ENCODE assay signal across 9 cellular contexts in genomic region chr19:10797541-10798256, GRCh38. TPM values are rescaled to one million over a fixed set of nuclear protein-coding genes. Genes with fewer than 3 reads are reported as not detected.
A peak's percentile ranks its signal among the peaks of the same experiment; 100 is the strongest.
DNase-seq lines count a peak whose midpoint lies in the region; ATAC-seq and TF ChIP-seq lines count a peak whose summit lies in the region.
"Had no signal": no experiment of that assay in that cellular context is flagged by ENCODE, and none has a peak within 500 bp of the region (broad histone marks: within the 10 kb centered on the region; RNA-seq: fewer than 3 reads in every experiment).

No MANE protein-coding gene starts in this region.

- no peak overlapping the region for H3K4me3 ChIP-seq in dorsolateral prefrontal cortex
- H3K4me3 ChIP-seq: SK-N-MC had no signal

- H3K4me1 Mint-ChIP-seq in activated CD8-positive, alpha-beta T cell treated with anti-CD3 and anti-CD28 coated beads for 36 hours (ENCODE audit: low read depth), result peaks cover 32% of the 10 kb centered on the region

- H3K27ac Mint-ChIP-seq in activated CD8-positive, alpha-beta T cell treated with anti-CD3 and anti-CD28 coated beads for 36 hours, result peak overlapping the region; percentile 96

- POLR2A ChIA-PET in activated CD8-positive, alpha-beta T cell treated with anti-CD3 and anti-CD28 coated beads for 36 hours (lab: Charles Lee), result interaction anchor here (0.6 to 3.3 kb wide), 8 partner anchors 13 to 169 kb away, joined by 3 to 12 read pairs (median 3); partner anchors contain the start of gene TMED1

- no peaks in the 10 kb centered on the region for H3K27me3 ChIP-seq in dorsolateral prefrontal cortex

- H3K27me3 Mint-ChIP-seq in activated CD8-positive, alpha-beta T cell treated with anti-CD3 and anti-CD28 coated beads for 36 hours, result no peaks in the 10 kb centered on the region

- no peaks in the 10 kb centered on the region for H3K9me3 Mint-ChIP-seq in activated CD8-positive, alpha-beta T cell treated with anti-CD3 and anti-CD28 coated beads for 36 hours

- H3K36me3 Mint-ChIP-seq in activated CD8-positive, alpha-beta T cell treated with anti-CD3 and anti-CD28 coated beads for 36 hours (ENCODE audit: low read depth), result peaks cover 26% of the 10 kb centered on the region

- ATAC-seq in GM18873 (IDR thresholded peaks at IDR 0.05; ENCODE audit: low FRiP score, unreplicated experiment), result peak; percentile 66
- ATAC-seq in activated CD8-positive, alpha-beta T cell treated with anti-CD3 and anti-CD28 coated beads for 36 hours, result peak; percentile 90
- ATAC-seq in GM19395 (IDR thresholded peaks at IDR 0.05; ENCODE audit: unreplicated experiment), result no peak

- TF ChIP-seq CTCF in activated CD8-positive, alpha-beta T cell treated with anti-CD3 and anti-CD28 coated beads for 36 hours (IDR thresholded peaks at IDR 0.05), result no peak
- no peak for TF ChIP-seq CTCF in dorsolateral prefrontal cortex (IDR thresholded peaks at IDR 0.05 in 54 of 56, conservative IDR thresholded peaks at IDR 0.05 in 2 of 56; ENCODE audit: low read depth in 1 of 56, partially characterized antibody in 56 of 56)

- H3K4me3 Mint-ChIP-seq in activated CD8-positive, alpha-beta T cell treated with anti-CD3 and anti-CD28 coated beads for 36 hours, result peak overlapping the region; percentile 64

- CTCF ChIA-PET in activated CD8-positive, alpha-beta T cell treated with anti-CD3 and anti-CD28 coated beads for 36 hours (lab: Charles Lee), result interaction anchor here (1.0 kb wide), 1 partner anchor 66 kb away, joined by 3 read pairs; no protein-coding TSS in a partner anchor

- peak; percentile 99 for DNase-seq in activated CD8-positive, alpha-beta T cell treated with anti-CD3 and anti-CD28 coated beads for 36 hours
- peak in 9 of 10 donors; percentile 38 to 75 (median 54) for DNase-seq in dorsolateral prefrontal cortex
- peak; percentile 71 to 91 for DNase-seq in stimulated activated CD4-positive, alpha-beta T cell treated with anti-CD3 and anti-CD28 coated beads, Interleukin-4, amount 100 ng/mL, for 4 hours
- DNase-seq in NCI-H69 (lab: John Stamatoyannopoulos, UW), result no peak
- DNase-seq in DMS153 treated with DMSO at 0.1 percent for 48 hours (lab: John Stamatoyannopoulos, UW; ENCODE audit: unreplicated experiment), result no peak
- DNase-seq in NCI-H1105 treated with DMSO at 0.1 percent for 48 hours (lab: John Stamatoyannopoulos, UW), result no peak

- peak overlapping the region in 51 of 59 donors; percentile 5 to 81 (median 60) for H3K27ac ChIP-seq in dorsolateral prefrontal cortex
- H3K27ac ChIP-seq: SK-N-MC had no signal

- intact Hi-C loops in activated CD8-positive, alpha-beta T cell treated with anti-CD3 and anti-CD28 coated beads for 36 hours (cut with micrococcal nuclease), result no loop called here
- intact Hi-C loops in dorsolateral prefrontal cortex (cut with DNase I), result no loop called here

RNA-seq across cellular contexts. Expression of gene TMED1, which starts 38.3 kb away (rescaled TPM):
- 10 to 100 TPM; 12.9 to 15.0 TPM for total RNA-seq in activated CD8-positive, alpha-beta T cell treated with anti-CD3 and anti-CD28 coated beads for 36 hours
- 10 to 100 TPM in 109 of 120 experiments, 1 to 10 TPM in 11; 7.7 to 25.1 (median 13.0) TPM for total RNA-seq in dorsolateral prefrontal cortex

RNA-seq across cellular contexts. Expression of gene C19orf38, which starts 50.5 kb away (rescaled TPM):
- total RNA-seq in activated CD8-positive, alpha-beta T cell treated with anti-CD3 and anti-CD28 coated beads for 36 hours, result 1 to 10 TPM; 1.2 to 1.3 TPM
- 1 to 10 TPM in 95 of 120 experiments, under 1 TPM in 20, not detected in 5; 0.36 to 6.0 (median 1.8) TPM for total RNA-seq in dorsolateral prefrontal cortex

Comparison
In these comparisons a context has a peak if more than half of its experiments do, and no peak if none do; other contexts are left out.
1. DNase-seq: peak in activated CD8-positive, alpha-beta T cell treated with anti-CD3 and anti-CD28 coated beads for 36 hours (single experiment), dorsolateral prefrontal cortex (9 of 10) and stimulated activated CD4-positive, alpha-beta T cell treated with anti-CD3 and anti-CD28 coated beads, Interleukin-4, amount 100 ng/mL, for 4 hours (2 of 2); none in NCI-H69 (single experiment), DMS153 treated with DMSO at 0.1 percent for 48 hours (single experiment) and NCI-H1105 treated with DMSO at 0.1 percent for 48 hours (single experiment).